In genomic region chr13:24161980-24162517, GRCh38 we compare ENCODE assay signal across 1 cellular context.
TF ChIP-seq lines count a peak whose summit lies in the region.

No MANE protein-coding gene starts in this region.

TF ChIP-seq in WTC11, 78 proteins besides CTCF, POLR2A, EP300 and RAD21 (continued from another document):
- TF ChIP-seq SOX15 (CRISPR knock-in tag; IDR thresholded peaks at IDR 0.05) (no peak), TEAD4 (CRISPR knock-in tag; IDR thresholded peaks at IDR 0.05) (no peak), JAZF1 (CRISPR knock-in tag; IDR thresholded peaks at IDR 0.05) (no peak), CREM (CRISPR knock-in tag; IDR thresholded peaks at IDR 0.05) (no peak), ESRRA (CRISPR knock-in tag; IDR thresholded peaks at IDR 0.05; ENCODE audit: borderline replicate concordance) (no peak)
- TF ChIP-seq, protein P1, sequence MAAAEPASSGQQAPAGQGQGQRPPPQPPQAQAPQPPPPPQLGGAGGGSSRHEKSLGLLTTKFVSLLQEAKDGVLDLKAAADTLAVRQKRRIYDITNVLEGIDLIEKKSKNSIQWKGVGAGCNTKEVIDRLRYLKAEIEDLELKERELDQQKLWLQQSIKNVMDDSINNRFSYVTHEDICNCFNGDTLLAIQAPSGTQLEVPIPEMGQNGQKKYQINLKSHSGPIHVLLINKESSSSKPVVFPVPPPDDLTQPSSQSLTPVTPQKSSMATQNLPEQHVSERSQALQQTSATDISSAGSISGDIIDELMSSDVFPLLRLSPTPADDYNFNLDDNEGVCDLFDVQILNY (CRISPR knock-in tag; IDR thresholded peaks at IDR 0.05) = no peak
